20 cellular contexts compared by ENCODE assay signal in genomic region chr10:47113907-47114500, GRCh38.
DNase-seq lines count a peak whose midpoint lies in the region; ATAC-seq, FAIRE-seq and TF ChIP-seq lines count a peak whose summit lies in the region.
"Had no signal": no experiment of that assay in that cellular context is flagged by ENCODE, and none has a peak within 500 bp of the region (broad histone marks: within the 10 kb centered on the region; RNA-seq: fewer than 3 reads in every experiment).

No MANE protein-coding gene starts in this region.

- H3K36me3 Mint-ChIP-seq in WTC11 (no peaks in the 10 kb centered on the region), type B pancreatic cell (no peaks in the 10 kb centered on the region)
- no peaks in the 10 kb centered on the region for H3K36me3 Mint-ChIP-seq in activated T-cell treated with anti-CD3 and anti-CD28 coated beads, Interleukin-2, amount 50 U/mL, for 72 hours (ENCODE audit: insufficient read depth in 2 of 2)

- H3K79me2 ChIP-seq in H1 (ENCODE audit: control insufficient read depth in 1 of 2, insufficient read depth in 2 of 2, low read length in 2 of 2), result no peaks in the 10 kb centered on the region; a peak in 1 of 4 replicates

- H3K18ac ChIP-seq in H1 (ENCODE audit: extremely low read depth, low read length), result no peak overlapping the region

- H3K27ac Mint-ChIP-seq in WTC11 (no peak overlapping the region; the same call in 1 of the 2 replicates), type B pancreatic cell (no peak overlapping the region)
- H3K27ac Mint-ChIP-seq in activated T-cell treated with anti-CD3 and anti-CD28 coated beads, Interleukin-2, amount 50 U/mL, for 72 hours, result no peak overlapping the region
- H3K27ac Mint-ChIP-seq: CD4-positive, alpha-beta T cell had no signal

- H3K4me1 Mint-ChIP-seq in WTC11, result peaks cover 18% of the 10 kb centered on the region
- no peaks in the 10 kb centered on the region for H3K4me1 Mint-ChIP-seq in type B pancreatic cell (ENCODE audit: unreplicated experiment)
- H3K4me1 Mint-ChIP-seq in activated T-cell treated with anti-CD3 and anti-CD28 coated beads, Interleukin-2, amount 50 U/mL, for 72 hours (ENCODE audit: low read depth), result no peaks in the 10 kb centered on the region

- no peaks in the 10 kb centered on the region for H3K79me1 ChIP-seq in H1 (ENCODE audit: low read depth, low read length)

- H2AK5ac ChIP-seq in H1 (ENCODE audit: low read depth, low read length), result no peak overlapping the region

- no peak overlapping the region for H2AFZ ChIP-seq in H1 (ENCODE audit: low read length)

- no peaks in the 10 kb centered on the region for H3K27me3 ChIP-seq in H1 (replicated peaks in 1 of 4; ENCODE audit: control insufficient read depth in 3 of 4, extremely low read depth in 1 of 4, insufficient read depth in 3 of 4, low read length in 3 of 4)
- H3K27me3 ChIP-seq: BE2C had no signal

- no peak for TF ChIP-seq POLR2A in H1 (IDR thresholded peaks at IDR 0.05; ENCODE audit: control extremely low read depth in 1 of 2, low read depth in 2 of 2, low read length in 2 of 2)

- H3K4me3 Mint-ChIP-seq in WTC11 (no peak overlapping the region), type B pancreatic cell (no peak overlapping the region)
- no peak overlapping the region for H3K4me3 Mint-ChIP-seq in activated T-cell treated with anti-CD3 and anti-CD28 coated beads, Interleukin-2, amount 50 U/mL, for 72 hours
- H3K4me3 Mint-ChIP-seq: CD4-positive, alpha-beta T cell had no signal

- intact Hi-C loops in left cardiac atrium (cut with DNase I), result no loop called here

- CTCF ChIA-PET in WTC11 (lab: Charles Lee) (interaction anchor here (0.6 to 0.9 kb wide), 2 partner anchors 66 to 227 kb away, joined by 3 read pairs; no protein-coding TSS in a partner anchor), H1 (lab: Charles Lee; ENCODE audit: partially characterized antibody) (interaction anchor here (0.7 to 1.7 kb wide), 5 partner anchors 13 to 210 kb away, joined by 3 to 5 read pairs (median 4); no protein-coding TSS in a partner anchor)

- H4K91ac ChIP-seq in H1 (replicated peaks; ENCODE audit: insufficient read length, low read length), result no peak overlapping the region

- H3K4me1 ChIP-seq in H1 (replicated peaks in 1 of 4; ENCODE audit: control insufficient read depth in 3 of 4, insufficient read depth in 4 of 4, low read length in 3 of 4), result no peaks in the 10 kb centered on the region
- H3K4me1 ChIP-seq: BE2C, Caco-2 had no signal

- no peak overlapping the region for H3K4me3 ChIP-seq in H1 (ENCODE audit: extremely low read depth in 1 of 4, insufficient read depth in 2 of 4, low read depth in 3 of 4, low read length in 4 of 4)

- TF ChIP-seq EP300 in H1 (IDR thresholded peaks at IDR 0.05; ENCODE audit: borderline replicate concordance in 1 of 2, low read depth in 2 of 2, low read length in 2 of 2), result no peak

- no peak for TF ChIP-seq RAD21 in H1 (IDR thresholded peaks at IDR 0.05 in 1 of 2, conservative IDR thresholded peaks at IDR 0.05 in 1 of 2; ENCODE audit: low read depth in 2 of 2, low read length in 2 of 2)

- H2BK15ac ChIP-seq in H1 (ENCODE audit: low read length), result no peak overlapping the region

- ATAC-seq in WTC11 (peak; percentile 66), left cardiac atrium (no peak)
- ATAC-seq in activated T-cell treated with anti-CD3 and anti-CD28 coated beads, Interleukin-2, amount 50 U/mL, for 72 hours (replicated peaks in 1 of 2), result no peak

- H4K5ac ChIP-seq in H1 (ENCODE audit: insufficient read length, low read depth, low read length), result no peak overlapping the region

- no peak overlapping the region for H3K27ac ChIP-seq in H1 (ENCODE audit: low read depth, low read length)

- WGBS in H1 (ENCODE audit: extremely low coverage in 1 of 2, insufficient coverage in 1 of 2, insufficient read length in 1 of 2, insufficient replicate concordance in 2 of 2, low coverage in 1 of 2, low lambda C conversion rate in 2 of 2, missing lambda C conversion rate in 1 of 2), 2 experiments, result 53% methylated on average over 4 of the region's 4 CpGs; no CpG with 5 or more reads in 1 of the 2 experiments

- POLR2A ChIA-PET in WTC11 (lab: Charles Lee), result no interaction called here
- POLR2A ChIA-PET in H1 (lab: Charles Lee; ENCODE audit: partially characterized antibody), result no interaction called here

- no peak overlapping the region for H3K9ac ChIP-seq in H1 (replicated peaks in 1 of 4; ENCODE audit: extremely low read depth in 1 of 4, low read depth in 3 of 4, low read length in 3 of 4)

- H3K9me3 ChIP-seq in H1 (ENCODE audit: insufficient read depth in 2 of 2, low read depth in 1 of 2, low read length in 1 of 2), result no peaks in the 10 kb centered on the region
- H3K9me3 ChIP-seq: BE2C, Caco-2 had no signal

- no peak overlapping the region for H4K8ac ChIP-seq in H1 (ENCODE audit: extremely low read depth, insufficient read depth, low read length)

- no peak overlapping the region for H3K4ac ChIP-seq in H1 (replicated peaks; ENCODE audit: insufficient read length, low read depth, low read length)

- no peaks in the 10 kb centered on the region for H4K20me1 ChIP-seq in H1 (replicated peaks in 1 of 2; ENCODE audit: control insufficient read depth in 1 of 2, insufficient read depth in 2 of 2, low read length in 2 of 2)

- no peak overlapping the region for H3K56ac ChIP-seq in H1 (replicated peaks; ENCODE audit: insufficient read length, low read depth, low read length)

- H3K27me3 Mint-ChIP-seq in WTC11 (ENCODE audit: low read depth) (peaks cover 7% of the 10 kb centered on the region), type B pancreatic cell (peaks cover 23% of the 10 kb centered on the region)
- H3K27me3 Mint-ChIP-seq in activated T-cell treated with anti-CD3 and anti-CD28 coated beads, Interleukin-2, amount 50 U/mL, for 72 hours (ENCODE audit: low read depth), result no peaks in the 10 kb centered on the region
- H3K27me3 Mint-ChIP-seq: CD4-positive, alpha-beta T cell had no signal

- H2BK120ac ChIP-seq in H1 (replicated peaks; ENCODE audit: low read depth, low read length), result no peak overlapping the region

- no peak overlapping the region for H2BK20ac ChIP-seq in H1 (ENCODE audit: low read length)

- no peaks in the 10 kb centered on the region for H3K23me2 ChIP-seq in H1 (ENCODE audit: low read depth, low read length)

- TF ChIP-seq CTCF in WTC11 (IDR thresholded peaks at IDR 0.05) (no peak), H1 (IDR thresholded peaks at IDR 0.05; ENCODE audit: control extremely low read depth in 1 of 3, insufficient read depth in 1 of 3, low read depth in 1 of 3, low read length in 3 of 3) (no peak), type B pancreatic cell (conservative IDR thresholded peaks at IDR 0.05) (no peak)

- H2BK5ac ChIP-seq in H1 (ENCODE audit: low read depth, low read length), result no peak overlapping the region

- no peak for FAIRE-seq in H1 (lab: Jason Lieb, UNC)
- FAIRE-seq: A204.1, D721Med had no signal

- no peak overlapping the region for H3K4me2 ChIP-seq in H1 (ENCODE audit: insufficient read depth in 1 of 2, low read depth in 2 of 2, low read length in 2 of 2)

- DNase-seq in WTC11 (ENCODE audit: low spot score), result no peak
- peak in 1 of 2 experiments; percentile 43 for DNase-seq in H1 (ENCODE audit: low read depth in 1 of 2, low spot score in 2 of 2)
- peak; percentile 27 for DNase-seq in islet precursor cell
- peak; percentile 22 for DNase-seq in type B pancreatic cell (ENCODE audit: extremely low spot score, unreplicated experiment)
- no peak for DNase-seq in left cardiac atrium
- DNase-seq in SW480 (ENCODE audit: low spot score), result no peak
- no peak for DNase-seq in DMS53 (lab: John Stamatoyannopoulos, UW)
- no peak for DNase-seq in activated T-cell treated with anti-CD3 and anti-CD28 coated beads, Interleukin-2, amount 50 U/mL, for 72 hours
- DNase-seq: ACHN; BE2C; C1 segment of cervical spinal cord; Caco-2; CD4-positive, alpha-beta T cell; DMS79 treated with DMSO at 0.1 percent for 48 hours; GF-D8; GOT3; HCEC 1CT; KBM-7 had no signal

- H3K36me3 ChIP-seq in H1 (ENCODE audit: control insufficient read depth in 2 of 4, insufficient read depth in 4 of 4, low read length in 3 of 4), result no peaks in the 10 kb centered on the region
- H3K36me3 ChIP-seq: BE2C had no signal

- H3K9me3 Mint-ChIP-seq in WTC11 (no peaks in the 10 kb centered on the region; the same call in 1 of the 2 replicates), type B pancreatic cell (no peaks in the 10 kb centered on the region)
- no peaks in the 10 kb centered on the region for H3K9me3 Mint-ChIP-seq in activated T-cell treated with anti-CD3 and anti-CD28 coated beads, Interleukin-2, amount 50 U/mL, for 72 hours
- H3K9me3 Mint-ChIP-seq: CD4-positive, alpha-beta T cell had no signal

- no peak overlapping the region for H3K23ac ChIP-seq in H1 (ENCODE audit: insufficient read length)

- no peak overlapping the region for H3K14ac ChIP-seq in H1 (ENCODE audit: insufficient read length)

- no peak overlapping the region; the same call in 1 of the 2 replicates for H2BK12ac ChIP-seq in H1 (ENCODE audit: low read depth, low read length)

TF ChIP-seq in WTC11, 78 proteins besides CTCF, POLR2A, EP300 and RAD21:
- TF ChIP-seq ESRRA (CRISPR knock-in tag; IDR thresholded peaks at IDR 0.05; ENCODE audit: borderline replicate concordance), result peak; percentile 63; the same call in 1 of the 2 replicates
- no peak for TF ChIP-seq TEAD4 (CRISPR knock-in tag; IDR thresholded peaks at IDR 0.05)

TF ChIP-seq in H1, 55 proteins besides CTCF, POLR2A, EP300 and RAD21:
- no peak for TF ChIP-seq TBP (IDR thresholded peaks at IDR 0.05; ENCODE audit: low read depth, low read length)
- TF ChIP-seq, protein P1, sequence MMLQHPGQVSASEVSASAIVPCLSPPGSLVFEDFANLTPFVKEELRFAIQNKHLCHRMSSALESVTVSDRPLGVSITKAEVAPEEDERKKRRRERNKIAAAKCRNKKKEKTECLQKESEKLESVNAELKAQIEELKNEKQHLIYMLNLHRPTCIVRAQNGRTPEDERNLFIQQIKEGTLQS (IDR thresholded peaks at IDR 0.05; ENCODE audit: insufficient read depth, low read depth, low read length), result no peak
- peak; percentile 59; the same call in 1 of the 2 replicates for TF ChIP-seq KDM1A (IDR thresholded peaks at IDR 0.05; ENCODE audit: borderline replicate concordance, low read length)
- TF ChIP-seq FOSL1 (IDR thresholded peaks at IDR 0.05; ENCODE audit: insufficient read depth, low read depth, low read length), result no peak
- TF ChIP-seq GTF2F1 (IDR thresholded peaks at IDR 0.05; ENCODE audit: borderline replicate concordance, low read depth, low read length), result no peak

Comparison
In these comparisons a context has a peak if more than half of its experiments do, and no peak if none do; other contexts are left out.
1. DNase-seq: peak in islet precursor cell (single experiment) and type B pancreatic cell (single experiment); none in WTC11 (single experiment), left cardiac atrium (single experiment), SW480 (single experiment), DMS53 (single experiment) and activated T-cell treated with anti-CD3 and anti-CD28 coated beads, Interleukin-2, amount 50 U/mL, for 72 hours (0 of 2).